1 cellular context compared by ENCODE assay signal in the genomic region with DNA sequence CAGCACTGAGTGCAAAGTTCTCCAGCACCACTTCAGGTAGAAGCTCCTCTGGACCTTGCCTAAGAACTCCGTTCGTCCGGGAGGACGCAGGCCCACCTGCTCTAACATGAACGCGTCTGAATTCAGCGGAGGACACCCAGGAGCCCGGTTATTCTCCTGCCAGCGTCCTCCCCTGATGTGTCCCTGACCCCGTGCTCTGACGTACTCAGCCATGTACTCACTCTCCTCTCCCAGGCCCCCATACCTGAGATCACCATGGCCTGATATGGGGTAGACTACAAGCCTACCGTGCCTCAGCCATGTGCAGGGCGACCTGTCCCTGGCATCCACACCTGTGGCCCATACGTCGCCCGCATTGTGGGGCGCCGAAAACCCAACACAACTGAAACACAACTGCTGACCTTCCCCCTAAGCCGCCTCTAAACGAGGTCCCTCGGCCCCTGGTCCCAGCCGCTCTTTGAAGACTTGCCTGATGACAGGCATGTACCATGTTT.
TF ChIP-seq lines count a peak whose summit lies in the region.

No MANE protein-coding gene starts in this region.

TF ChIP-seq in IMR-90, 13 proteins besides CTCF, POLR2A, EP300 and RAD21:
- TF ChIP-seq BHLHE40 (IDR thresholded peaks at IDR 0.05; ENCODE audit: low read depth, low read length) (no peak), RCOR1 (IDR thresholded peaks at IDR 0.05; ENCODE audit: insufficient replicate concordance, low read length) (no peak), NFE2L2 (IDR thresholded peaks at IDR 0.05; ENCODE audit: low read depth, low read length) (no peak), RFX5 (IDR thresholded peaks at IDR 0.05; ENCODE audit: low read depth, low read length) (no peak), FOS (IDR thresholded peaks at IDR 0.05; ENCODE audit: low read depth, low read length) (no peak), SMC3 (IDR thresholded peaks at IDR 0.05; ENCODE audit: low read depth, low read length) (no peak), CHD1 (IDR thresholded peaks at IDR 0.05; ENCODE audit: low read depth, low read length) (no peak), CEBPB (IDR thresholded peaks at IDR 0.05; ENCODE audit: low read depth, low read length) (no peak), MXI1 (IDR thresholded peaks at IDR 0.05; ENCODE audit: borderline replicate concordance, low read depth, low read length) (no peak), MAZ (IDR thresholded peaks at IDR 0.05; ENCODE audit: borderline replicate concordance, low read depth, low read length) (no peak), MAFK (IDR thresholded peaks at IDR 0.05; ENCODE audit: low read depth, low read length) (no peak)
- TF ChIP-seq, protein P1, sequence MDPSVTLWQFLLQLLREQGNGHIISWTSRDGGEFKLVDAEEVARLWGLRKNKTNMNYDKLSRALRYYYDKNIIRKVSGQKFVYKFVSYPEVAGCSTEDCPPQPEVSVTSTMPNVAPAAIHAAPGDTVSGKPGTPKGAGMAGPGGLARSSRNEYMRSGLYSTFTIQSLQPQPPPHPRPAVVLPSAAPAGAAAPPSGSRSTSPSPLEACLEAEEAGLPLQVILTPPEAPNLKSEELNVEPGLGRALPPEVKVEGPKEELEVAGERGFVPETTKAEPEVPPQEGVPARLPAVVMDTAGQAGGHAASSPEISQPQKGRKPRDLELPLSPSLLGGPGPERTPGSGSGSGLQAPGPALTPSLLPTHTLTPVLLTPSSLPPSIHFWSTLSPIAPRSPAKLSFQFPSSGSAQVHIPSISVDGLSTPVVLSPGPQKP (IDR thresholded peaks at IDR 0.05; ENCODE audit: borderline replicate concordance, low read depth, low read length) = no peak
- TF ChIP-seq, protein P2, sequence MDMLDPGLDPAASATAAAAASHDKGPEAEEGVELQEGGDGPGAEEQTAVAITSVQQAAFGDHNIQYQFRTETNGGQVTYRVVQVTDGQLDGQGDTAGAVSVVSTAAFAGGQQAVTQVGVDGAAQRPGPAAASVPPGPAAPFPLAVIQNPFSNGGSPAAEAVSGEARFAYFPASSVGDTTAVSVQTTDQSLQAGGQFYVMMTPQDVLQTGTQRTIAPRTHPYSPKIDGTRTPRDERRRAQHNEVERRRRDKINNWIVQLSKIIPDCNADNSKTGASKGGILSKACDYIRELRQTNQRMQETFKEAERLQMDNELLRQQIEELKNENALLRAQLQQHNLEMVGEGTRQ (IDR thresholded peaks at IDR 0.05; ENCODE audit: low read depth, low read length) = no peak
TF ChIP-seq in IMR-90: peak in this region for 0.
